In the genomic region with DNA sequence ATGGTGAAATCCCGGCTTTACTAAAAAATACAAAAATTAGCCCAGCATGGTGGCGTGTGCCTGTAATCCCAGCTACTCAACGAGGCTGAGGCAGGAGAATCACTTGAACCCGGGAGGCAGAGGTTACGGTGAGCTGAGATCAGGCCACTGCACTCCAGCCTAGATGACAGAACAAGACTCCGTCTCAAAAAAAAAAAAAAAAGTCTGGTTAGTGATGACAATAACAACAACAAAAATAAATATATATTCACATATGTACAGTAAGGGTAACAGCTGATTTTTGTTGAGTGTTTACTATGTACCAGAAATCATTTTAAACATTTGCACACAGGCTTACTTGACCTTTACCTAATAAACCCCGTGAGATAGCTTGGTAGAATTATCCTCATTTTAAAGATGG, we compare ENCODE assay signal across 30 cellular contexts.
"Had no signal": no experiment of that assay in that cellular context is flagged by ENCODE, and none has a peak within 500 bp of the region (broad histone marks: within the 10 kb centered on the region; RNA-seq: fewer than 3 reads in every experiment).

No MANE protein-coding gene starts in this region.

- H3K27ac Mint-ChIP-seq: activated B cell treated with CpG ODN at 0.5 μM for 24 hours; activated CD4-positive, alpha-beta memory T cell treated with anti-CD3 and anti-CD28 coated beads for 36 hours; activated CD4-positive, alpha-beta T cell treated with anti-CD3 and anti-CD28 coated beads, Interleukin-2, amount 10 ng/mL, durations not matched to agents 24 days and 14 days; activated CD8-positive, alpha-beta T cell treated with anti-CD3 and anti-CD28 coated beads for 36 hours; activated naive CD4-positive, alpha-beta T cell treated with anti-CD3 and anti-CD28 coated beads, Interleukin-2, amount 10 ng/mL, durations not matched to agents 7 days and 5 days; activated naive CD8-positive, alpha-beta T cell treated with anti-CD3 and anti-CD28 coated beads for 36 hours; activated T-cell treated with anti-CD3 and anti-CD28 coated beads, Interleukin-2, amount 50 U/mL, for 24 hours; brain; T-helper 1 cell treated with Interleukin-12 subunit alpha and Interleukin-12 subunit beta and Interleukin-4 antibody, amounts not matched to agents 30 μg/mL and 1 μg/mL, for 36 hours; T-helper 2 cell treated with Interferon-gamma antibody and Interleukin-4, amounts not matched to agents 5 μg/mL and 100 μg/mL, for 36 hours had no signal

- H3K4me1 Mint-ChIP-seq: brain had no signal

- DNase-seq: activated B cell treated with CpG ODN at 0.5 μM for 24 hours; activated CD4-positive, alpha-beta memory T cell treated with anti-CD3 and anti-CD28 coated beads for 36 hours; activated CD4-positive, alpha-beta T cell treated with anti-CD3 and anti-CD28 coated beads for 4 hours; activated CD4-positive, alpha-beta T cell treated with anti-CD3 and anti-CD28 coated beads, Interleukin-2, amount 10 ng/mL, durations not matched to agents 24 days and 14 days; activated CD4-positive, alpha-beta T cell treated with anti-CD3 and anti-CD28 coated beads, Interleukin-2, amount 50 U/mL, for 1 hour; activated CD4-positive, alpha-beta T cell treated with anti-CD3 and anti-CD28 coated beads, Interleukin-2, amount 50 U/mL, for 4 hours; activated CD4-positive, CD25-positive, alpha-beta regulatory T cell treated with anti-CD3 and anti-CD28 coated beads, Interleukin-2, amount 50 U/mL, for 72 hours; activated CD8-positive, alpha-beta memory T cell treated with anti-CD3 and anti-CD28 coated beads, Interleukin-2, amount 50 U/mL, for 48 hours; activated CD8-positive, alpha-beta T cell treated with anti-CD3 and anti-CD28 coated beads for 36 hours; activated effector memory CD4-positive, alpha-beta T cell treated with anti-CD3 and anti-CD28 coated beads, Interleukin-2, amount 50 U/mL, for 16 hours; activated gamma-delta T cell treated with Interleukin-2 at 50 U/mL for 16 hours; activated naive CD4-positive, alpha-beta T cell; activated naive CD4-positive, alpha-beta T cell treated with anti-CD3 and anti-CD28 coated beads, Interleukin-2, amount 10 ng/mL, durations not matched to agents 7 days and 5 days; activated naive CD8-positive, alpha-beta T cell treated with anti-CD3 and anti-CD28 coated beads for 36 hours; activated T-cell treated with anti-CD3 and anti-CD28 coated beads, Interleukin-2, amount 50 U/mL, for 24 hours; activated T-cell treated with anti-CD3 and anti-CD28 coated beads, Interleukin-2, amount 50 U/mL, for 48 hours; adrenal gland; amniotic stem cell; aorta; caudate nucleus; cerebellar nuclear complex; colonic mucosa; T-helper 1 cell; T-helper 2 cell; T-helper 9 cell had no signal

- ATAC-seq: activated CD8-positive, alpha-beta T cell treated with anti-CD3 and anti-CD28 coated beads for 36 hours; activated naive CD4-positive, alpha-beta T cell treated with anti-CD3 and anti-CD28 coated beads, Interleukin-2, amount 50 U/mL, for 72 hours had no signal

- H3K4me3 Mint-ChIP-seq: activated B cell treated with CpG ODN at 0.5 μM for 24 hours; activated CD4-positive, alpha-beta memory T cell treated with anti-CD3 and anti-CD28 coated beads for 36 hours; activated CD4-positive, alpha-beta T cell treated with anti-CD3 and anti-CD28 coated beads, Interleukin-2, amount 10 ng/mL, durations not matched to agents 24 days and 14 days; activated CD8-positive, alpha-beta T cell treated with anti-CD3 and anti-CD28 coated beads for 36 hours; activated naive CD4-positive, alpha-beta T cell treated with anti-CD3 and anti-CD28 coated beads, Interleukin-2, amount 10 ng/mL, durations not matched to agents 7 days and 5 days; activated naive CD8-positive, alpha-beta T cell treated with anti-CD3 and anti-CD28 coated beads for 36 hours; activated T-cell treated with anti-CD3 and anti-CD28 coated beads, Interleukin-2, amount 50 U/mL, for 24 hours; brain; central memory CD8-positive, alpha-beta T cell; T-helper 1 cell treated with Interleukin-12 subunit alpha and Interleukin-12 subunit beta and Interleukin-4 antibody, amounts not matched to agents 30 μg/mL and 1 μg/mL, for 36 hours; T-helper 2 cell treated with Interferon-gamma antibody and Interleukin-4, amounts not matched to agents 5 μg/mL and 100 μg/mL, for 36 hours had no signal

- H3K27me3 Mint-ChIP-seq: activated B cell treated with CpG ODN at 0.5 μM for 24 hours; activated CD4-positive, alpha-beta memory T cell treated with anti-CD3 and anti-CD28 coated beads for 36 hours; activated CD4-positive, alpha-beta T cell treated with anti-CD3 and anti-CD28 coated beads, Interleukin-2, amount 10 ng/mL, durations not matched to agents 24 days and 14 days; activated CD8-positive, alpha-beta T cell treated with anti-CD3 and anti-CD28 coated beads for 36 hours; activated naive CD4-positive, alpha-beta T cell treated with anti-CD3 and anti-CD28 coated beads, Interleukin-2, amount 10 ng/mL, durations not matched to agents 7 days and 5 days; activated naive CD8-positive, alpha-beta T cell treated with anti-CD3 and anti-CD28 coated beads for 36 hours; activated T-cell treated with anti-CD3 and anti-CD28 coated beads, Interleukin-2, amount 50 U/mL, for 24 hours; central memory CD8-positive, alpha-beta T cell had no signal

- H3K9me3 Mint-ChIP-seq: activated B cell treated with CpG ODN at 0.5 μM for 24 hours; activated CD4-positive, alpha-beta memory T cell treated with anti-CD3 and anti-CD28 coated beads for 36 hours; activated CD4-positive, alpha-beta T cell treated with anti-CD3 and anti-CD28 coated beads, Interleukin-2, amount 10 ng/mL, durations not matched to agents 24 days and 14 days; activated CD8-positive, alpha-beta T cell treated with anti-CD3 and anti-CD28 coated beads for 36 hours; activated naive CD4-positive, alpha-beta T cell treated with anti-CD3 and anti-CD28 coated beads, Interleukin-2, amount 10 ng/mL, durations not matched to agents 7 days and 5 days; activated naive CD4-positive, alpha-beta T cell treated with anti-CD3 and anti-CD28 coated beads, Interleukin-2, amount 50 U/mL, for 72 hours; activated naive CD8-positive, alpha-beta T cell treated with anti-CD3 and anti-CD28 coated beads for 36 hours; activated T-cell treated with anti-CD3 and anti-CD28 coated beads, Interleukin-2, amount 50 U/mL, for 24 hours; central memory CD8-positive, alpha-beta T cell; T-helper 1 cell treated with Interleukin-12 subunit alpha and Interleukin-12 subunit beta and Interleukin-4 antibody, amounts not matched to agents 30 μg/mL and 1 μg/mL, for 36 hours; T-helper 2 cell treated with Interferon-gamma antibody and Interleukin-4, amounts not matched to agents 5 μg/mL and 100 μg/mL, for 36 hours had no signal
